Comparison of ENCODE assay signal across 27 cellular contexts in the genomic region with DNA sequence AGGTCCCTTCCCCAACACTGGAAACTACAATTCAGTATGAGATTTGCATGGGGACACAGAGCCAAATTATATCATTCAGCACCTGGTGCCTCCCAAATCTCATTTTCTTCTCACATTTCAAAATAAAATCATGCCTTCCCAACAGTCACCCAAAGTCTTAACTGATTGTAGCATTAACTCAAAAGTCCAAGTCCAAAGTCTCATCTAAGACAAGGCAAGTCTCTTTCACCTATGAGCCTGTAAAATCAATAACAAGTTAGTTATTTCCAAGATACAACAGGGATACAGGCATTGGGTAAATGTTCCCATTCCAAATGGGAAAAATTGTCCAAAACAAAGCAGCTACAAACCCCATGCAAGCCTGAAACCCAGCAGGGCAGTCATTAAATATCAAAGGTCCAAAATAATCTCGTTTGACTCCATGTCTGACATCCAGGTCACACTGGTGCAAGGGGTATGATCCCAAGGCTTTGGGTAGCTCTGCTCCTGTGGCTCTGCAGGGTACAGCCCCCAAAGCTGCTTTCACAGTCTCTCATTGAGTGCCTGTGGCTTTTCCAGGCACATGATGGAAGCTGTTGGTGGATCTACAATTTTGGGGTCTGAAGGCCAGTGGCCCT.
"Had no signal": no experiment of that assay in that cellular context is flagged by ENCODE, and none has a peak within 500 bp of the region (broad histone marks: within the 10 kb centered on the region; RNA-seq: fewer than 3 reads in every experiment).

No MANE protein-coding gene starts in this region.

- H3K36me3 ChIP-seq: stomach, suprapubic skin, thoracic aorta, thyroid gland, tibial artery, tibial nerve, transverse colon, upper lobe of left lung, upper lobe of right lung, uterus, vagina had no signal

- H3K4me3 ChIP-seq: stomach, suprapubic skin, testis, thoracic aorta, thyroid gland, tibial artery, tibial nerve, transverse colon, upper lobe of left lung, upper lobe of right lung, uterus, vagina had no signal

- H3K27ac ChIP-seq: stomach, suprapubic skin, testis, thoracic aorta, thyroid gland, tibial artery, tibial nerve, transverse colon, upper lobe of left lung, upper lobe of right lung, uterus, vagina had no signal

- H3K9me3 ChIP-seq: testis, thoracic aorta, thyroid gland, upper lobe of right lung, uterus, vagina had no signal

- H3K27me3 ChIP-seq: stomach, suprapubic skin, testis, thyroid gland, tibial artery, tibial nerve, transverse colon, upper lobe of left lung, upper lobe of right lung, uterus, vagina had no signal

- H3K4me1 ChIP-seq: stomach, suprapubic skin, testis, thyroid gland, tibial artery, tibial nerve, transverse colon, upper lobe of left lung, upper lobe of right lung, uterus, vagina had no signal

- DNase-seq: stimulated activated CD4-positive, alpha-beta T cell treated with anti-CD3 and anti-CD28 coated beads, Interleukin-2, amount 100 ng/mL, for 48 hours; stimulated activated CD4-positive, alpha-beta T cell treated with anti-CD3 and anti-CD28 coated beads, Interleukin-4, amount 100 ng/mL, for 1 hour; stimulated activated CD4-positive, alpha-beta T cell treated with anti-CD3 and anti-CD28 coated beads, Interleukin-4, amount 100 ng/mL, for 24 hours; stimulated activated CD4-positive, alpha-beta T cell treated with anti-CD3 and anti-CD28 coated beads, Interleukin-4, amount 100 ng/mL, for 4 hours; stimulated activated CD8-positive, alpha-beta memory T cell treated with anti-CD3 and anti-CD28 coated beads, Interleukin-4, amount 100 ng/mL, for 48 hours; stimulated activated naive B cell treated with anti-CD40 and anti-IgM and Interleukin-4, amounts not matched to agents 10 μg/mL and 1 μg/mL and 100 μg/mL, for 72 hours; stimulated activated naive CD4-positive, alpha-beta T cell; stimulated activated naive CD4-positive, alpha-beta T cell treated with Interleukin-2 at 50 U/mL for 16 hours; stimulated activated naive CD8-positive, alpha-beta T cell treated with anti-CD3 and anti-CD28 coated beads, Interleukin-15, amount 100 ng/mL, for 72 hours; stimulated activated naive CD8-positive, alpha-beta T cell treated with anti-CD3 and anti-CD28 coated beads, Interleukin-15, Interleukin-2, amounts not matched to agents 100 U/mL and 50 U/mL, for 24 hours; stomach; substantia nigra; testis; thyroid gland; tibial artery; transverse colon; trophoblast cell; upper lobe of left lung; upper lobe of right lung; uterus had no signal

- FAIRE-seq: urothelium cell line had no signal

- ATAC-seq: stimulated activated effector memory CD8-positive, alpha-beta T cell treated with anti-CD3 and anti-CD28 coated beads, Interleukin-12 subunit alpha, Interleukin-12 subunit beta, amount 100 ng/mL, for 72 hours; stimulated activated memory B cell treated with anti-CD40 and anti-IgM and Interleukin-4, amounts not matched to agents 10 μg/mL and 1 μg/mL and 100 μg/mL, for 72 hours; stimulated activated naive B cell treated with anti-CD40 and anti-IgM and Interleukin-4, amounts not matched to agents 10 μg/mL and 1 μg/mL and 100 μg/mL, for 72 hours; stimulated activated naive CD8-positive, alpha-beta T cell treated with anti-CD3 and anti-CD28 coated beads, Interleukin-15, amount 100 ng/mL, for 72 hours; stimulated activated naive CD8-positive, alpha-beta T cell treated with anti-CD3 and anti-CD28 coated beads, Interleukin-15, Interleukin-2, amounts not matched to agents 100 U/mL and 50 U/mL, for 24 hours; upper lobe of right lung had no signal
